Comparison of ENCODE assay signal across 32 cellular contexts in the genomic region with DNA sequence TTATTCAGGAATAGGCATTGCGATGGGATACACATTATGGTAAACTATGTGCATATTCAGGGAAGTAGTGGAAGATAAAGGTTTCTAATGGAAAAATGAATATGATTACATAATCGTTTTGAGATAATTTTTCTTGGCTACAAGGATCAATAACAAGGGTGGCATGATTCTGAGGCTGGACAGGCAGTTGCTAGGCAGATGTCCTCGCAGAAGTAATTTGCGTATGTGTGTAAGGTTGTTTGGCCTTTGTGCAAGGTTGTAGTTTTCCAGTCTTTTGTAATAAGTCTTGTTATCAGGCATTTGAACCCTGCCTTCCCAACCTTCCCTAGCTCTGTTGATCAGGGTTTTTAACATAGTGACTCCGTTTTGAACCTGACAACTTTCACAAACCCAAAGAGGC.
"Had no signal": no experiment of that assay in that cellular context is flagged by ENCODE, and none has a peak within 500 bp of the region (broad histone marks: within the 10 kb centered on the region; RNA-seq: fewer than 3 reads in every experiment).

No MANE protein-coding gene starts in this region.

- ATAC-seq: activated CD4-positive, alpha-beta T cell treated with anti-CD3 and anti-CD28 coated beads for 36 hours; activated CD8-positive, alpha-beta T cell treated with anti-CD3 and anti-CD28 coated beads for 36 hours; activated naive CD8-positive, alpha-beta T cell treated with anti-CD3 and anti-CD28 coated beads, Interleukin-2, amount 50 U/mL, for 24 hours; esophagus mucosa; foreskin keratinocyte; gastrocnemius medialis; heart left ventricle had no signal

- H3K36me3 Mint-ChIP-seq: activated naive CD8-positive, alpha-beta T cell treated with anti-CD3 and anti-CD28 coated beads for 36 hours had no signal

- DNase-seq: activated CD4-positive, alpha-beta T cell treated with anti-CD3 and anti-CD28 coated beads for 36 hours; activated CD4-positive, alpha-beta T cell treated with anti-CD3 and anti-CD28 coated beads, Interleukin-2, amount 10 ng/mL, durations not matched to agents 7 days and 5 days; activated CD4-positive, alpha-beta T cell treated with anti-CD3 and anti-CD28 coated beads, Interleukin-2, amount 50 U/mL, for 48 hours; activated CD4-positive, CD25-positive, alpha-beta regulatory T cell; activated CD4-positive, CD25-positive, alpha-beta regulatory T cell treated with anti-CD3 and anti-CD28 coated beads, Interleukin-2, amount 50 U/mL, for 72 hours; activated CD8-positive, alpha-beta memory T cell treated with anti-CD3 and anti-CD28 coated beads for 24 hours; activated CD8-positive, alpha-beta T cell treated with anti-CD3 and anti-CD28 coated beads for 36 hours; activated effector memory CD4-positive, alpha-beta T cell treated with anti-CD3 and anti-CD28 coated beads, Interleukin-2, amount 50 U/mL, for 16 hours; activated naive CD4-positive, alpha-beta T cell treated with anti-CD3 and anti-CD28 coated beads for 36 hours; activated naive CD8-positive, alpha-beta T cell treated with anti-CD3 and anti-CD28 coated beads for 36 hours; activated naive CD8-positive, alpha-beta T cell treated with anti-CD3 and anti-CD28 coated beads, Interleukin-2, amount 50 U/mL, for 24 hours; activated T-cell treated with anti-CD3 and anti-CD28 coated beads, Interleukin-2, amount 50 U/mL, for 48 hours; central memory CD4-positive, alpha-beta T cell; cerebellar nuclear complex; dorsolateral prefrontal cortex; effector memory CD4-positive, alpha-beta T cell; endodermal cell; foreskin keratinocyte; gastrocnemius medialis; glutamatergic neuron; T-helper 2 cell had no signal

- H3K27ac ChIP-seq: ascending aorta, breast epithelium, cardiac muscle cell, colonic mucosa, dorsolateral prefrontal cortex, foreskin keratinocyte, gastrocnemius medialis, heart left ventricle had no signal

- H3K36me3 ChIP-seq: ascending aorta, breast epithelium, cardiac muscle cell, colonic mucosa, gastrocnemius medialis, heart left ventricle had no signal

- H3K27me3 Mint-ChIP-seq: activated CD4-positive, alpha-beta T cell treated with anti-CD3 and anti-CD28 coated beads for 36 hours; activated CD8-positive, alpha-beta T cell treated with anti-CD3 and anti-CD28 coated beads for 36 hours; activated naive CD4-positive, alpha-beta T cell treated with anti-CD3 and anti-CD28 coated beads, Interleukin-2, amount 50 U/mL, for 24 hours; activated naive CD8-positive, alpha-beta T cell treated with anti-CD3 and anti-CD28 coated beads for 36 hours; activated naive CD8-positive, alpha-beta T cell treated with anti-CD3 and anti-CD28 coated beads, Interleukin-2, amount 50 U/mL, for 24 hours; brain; dendritic cell treated with granulocyte-macrophage colony-stimulating factor and Interleukin-4, amounts not matched to agents 40 ng/mL and 50 ng/mL, for 4 days had no signal

- H3K9me3 Mint-ChIP-seq: activated CD8-positive, alpha-beta T cell treated with anti-CD3 and anti-CD28 coated beads for 36 hours; activated naive CD8-positive, alpha-beta T cell treated with anti-CD3 and anti-CD28 coated beads, Interleukin-2, amount 50 U/mL, for 24 hours had no signal

- H3K4me1 ChIP-seq: ascending aorta, breast epithelium, colonic mucosa, foreskin keratinocyte, gastrocnemius medialis had no signal

- H3K27ac Mint-ChIP-seq: activated CD4-positive, alpha-beta T cell treated with anti-CD3 and anti-CD28 coated beads for 36 hours; activated CD4-positive, alpha-beta T cell treated with anti-CD3 and anti-CD28 coated beads, Interleukin-2, amount 10 ng/mL, durations not matched to agents 7 days and 5 days; activated CD8-positive, alpha-beta T cell treated with anti-CD3 and anti-CD28 coated beads for 36 hours; activated naive CD4-positive, alpha-beta T cell treated with anti-CD3 and anti-CD28 coated beads for 36 hours; activated naive CD4-positive, alpha-beta T cell treated with anti-CD3 and anti-CD28 coated beads, Interleukin-2, amount 50 U/mL, for 24 hours; activated naive CD8-positive, alpha-beta T cell treated with anti-CD3 and anti-CD28 coated beads for 36 hours; activated naive CD8-positive, alpha-beta T cell treated with anti-CD3 and anti-CD28 coated beads, Interleukin-2, amount 50 U/mL, for 24 hours; activated T-helper 1 cell treated with anti-CD3 and anti-CD28 coated beads, Interleukin-12 subunit alpha, Interleukin-12 subunit beta, Interleukin-2, Interleukin-4 antibody, amounts not matched to agents 30 ng/mL and 10 ng/mL and 1 ng/mL, durations not matched to agents 14 hours and 24 hours and 36 hours; activated T-helper 2 cell treated with anti-CD3 and anti-CD28 coated beads, Interferon-gamma antibody, Interleukin-2, Interleukin-4, amounts not matched to agents 10 μg/mL and 5 μg/mL and 100 μg/mL, durations not matched to agents 14 hours and 24 hours and 36 hours; dendritic cell treated with granulocyte-macrophage colony-stimulating factor and Interleukin-4, amounts not matched to agents 40 ng/mL and 50 ng/mL, for 4 days; endodermal cell had no signal

- H3K4me3 Mint-ChIP-seq: activated CD4-positive, alpha-beta T cell treated with anti-CD3 and anti-CD28 coated beads for 36 hours; activated CD4-positive, alpha-beta T cell treated with anti-CD3 and anti-CD28 coated beads, Interleukin-2, amount 10 ng/mL, durations not matched to agents 7 days and 5 days; activated CD8-positive, alpha-beta T cell treated with anti-CD3 and anti-CD28 coated beads for 36 hours; activated naive CD4-positive, alpha-beta T cell treated with anti-CD3 and anti-CD28 coated beads for 36 hours; activated naive CD4-positive, alpha-beta T cell treated with anti-CD3 and anti-CD28 coated beads, Interleukin-2, amount 50 U/mL, for 24 hours; activated naive CD8-positive, alpha-beta T cell treated with anti-CD3 and anti-CD28 coated beads for 36 hours; activated naive CD8-positive, alpha-beta T cell treated with anti-CD3 and anti-CD28 coated beads, Interleukin-2, amount 50 U/mL, for 24 hours; activated T-helper 1 cell treated with anti-CD3 and anti-CD28 coated beads, Interleukin-12 subunit alpha, Interleukin-12 subunit beta, Interleukin-2, Interleukin-4 antibody, amounts not matched to agents 30 ng/mL and 10 ng/mL and 1 ng/mL, durations not matched to agents 14 hours and 24 hours and 36 hours; dendritic cell treated with granulocyte-macrophage colony-stimulating factor and Interleukin-4, amounts not matched to agents 40 ng/mL and 50 ng/mL, for 4 days; endodermal cell had no signal

- H3K4me3 ChIP-seq: ascending aorta, breast epithelium, cardiac muscle cell, colonic mucosa, dorsolateral prefrontal cortex, gastrocnemius medialis, heart left ventricle had no signal

- H3K9me3 ChIP-seq: ascending aorta, breast epithelium, colonic mucosa, gastrocnemius medialis had no signal

- H3K27me3 ChIP-seq: ascending aorta, breast epithelium, cardiac muscle cell, colonic mucosa, dorsolateral prefrontal cortex, foreskin keratinocyte, gastrocnemius medialis, heart left ventricle had no signal
